Comparison of ENCODE assay signal across 29 cellular contexts in genomic region chr3:96467639-96468038, GRCh38.
"Had no signal": no experiment of that assay in that cellular context is flagged by ENCODE, and none has a peak within 500 bp of the region (broad histone marks: within the 10 kb centered on the region; RNA-seq: fewer than 3 reads in every experiment).

No MANE protein-coding gene starts in this region.

- H3K27me3 ChIP-seq: SJSA1 had no signal

- H3K4me3 ChIP-seq: PC-9, SJSA1 had no signal

- H3K36me3 ChIP-seq: SJSA1 had no signal

- H3K9me3 ChIP-seq: SJSA1, SK-N-SH had no signal

- H3K9ac ChIP-seq: KMS-11, SK-N-SH had no signal

- H2AFZ ChIP-seq: PC-9 had no signal

- DNase-seq: Karpas-422, MM.1S, MV-4-11, NCI-H1092, NCI-H1105, NCI-H1417 treated with DMSO at 0.1 percent for 48 hours, NCI-H1436 treated with DMSO at 0.1 percent for 48 hours, NCI-H1694 treated with DMSO at 0.1 percent for 48 hours, NCI-H187 treated with DMSO at 0.1 percent for 48 hours, NCI-H2029, NCI-H2081, NCI-H2107, NCI-H2171, NCI-H226, NCI-H446 treated with DMSO at 0.1 percent for 48 hours, NCI-H510A, NCI-H524, NCI-H526, NCI-H69, NCI-H748 treated with DMSO at 0.1 percent for 48 hours, NCI-H82, PC-9, Right ventricle myocardium superior, SHP77 treated with DMSO at 0.1 percent for 48 hours, SK-N-SH, T-cell had no signal

- H3K27ac ChIP-seq: KMS-11, PC-9, SJSA1 had no signal

- ATAC-seq: Panc1, T-cell had no signal

- H3K4me1 ChIP-seq: SJSA1 had no signal

- H3K4me2 ChIP-seq: PC-9, SK-N-SH had no signal
